In genomic region chr4:127975121-127975770, GRCh38 we compare ENCODE assay signal across 19 cellular contexts. TPM values are rescaled to one million over a fixed set of nuclear protein-coding genes. Genes with fewer than 3 reads are reported as not detected.
DNase-seq lines count a peak whose midpoint lies in the region; ATAC-seq, FAIRE-seq and TF ChIP-seq lines count a peak whose summit lies in the region.
"Had no signal": no experiment of that assay in that cellular context is flagged by ENCODE, and none has a peak within 500 bp of the region (broad histone marks: within the 10 kb centered on the region; RNA-seq: fewer than 3 reads in every experiment).

No MANE protein-coding gene starts in this region.

- no peaks in the 10 kb centered on the region; the same call in 2 of the 3 replicates for H3K9me3 ChIP-seq in A549
- H3K9me3 ChIP-seq in fibroblast of lung (ENCODE audit: control insufficient read depth, insufficient read depth, low read depth, low read length), result no peaks in the 10 kb centered on the region
- H3K9me3 ChIP-seq: esophagus muscularis mucosa, sigmoid colon had no signal

- H3K4me1 ChIP-seq in A549, result peaks cover 18% of the 10 kb centered on the region
- H3K4me1 ChIP-seq in fibroblast of lung (ENCODE audit: control insufficient read depth, extremely low read depth, insufficient read depth, low read length), result no peaks in the 10 kb centered on the region

- H3K4me3 Mint-ChIP-seq in activated CD4-positive, alpha-beta memory T cell treated with anti-CD3 and anti-CD28 coated beads, Interleukin-2, amount 10 ng/mL, durations not matched to agents 7 days and 5 days, result no peak overlapping the region
- H3K4me3 Mint-ChIP-seq: T-helper 17 cell had no signal

- peak; percentile 14 to 43; a peak in 1 of 5 replicates for TF ChIP-seq EP300 in A549 (IDR thresholded peaks at IDR 0.05)

- no peaks in the 10 kb centered on the region for H3K27me3 Mint-ChIP-seq in activated CD4-positive, alpha-beta memory T cell treated with anti-CD3 and anti-CD28 coated beads, Interleukin-2, amount 10 ng/mL, durations not matched to agents 7 days and 5 days
- H3K27me3 Mint-ChIP-seq: T-helper 17 cell had no signal

- TF ChIP-seq CTCF in A549 (IDR thresholded peaks at IDR 0.05) (no peak), fibroblast of lung (conservative IDR thresholded peaks at IDR 0.05 in 1 of 2, IDR thresholded peaks at IDR 0.05 in 1 of 2; ENCODE audit: low read depth in 1 of 2, low read length in 2 of 2) (no peak)

- FAIRE-seq in A549 (lab: Jason Lieb, UNC) (no peak), GM12891 (lab: Jason Lieb, UNC) (peak; percentile 62)
- FAIRE-seq: HTR-8/SVneo had no signal

- 38% methylated on average over 2 of the region's 2 CpGs for WGBS in A549 (ENCODE audit: missing lambda C conversion rate)

- H3K27ac ChIP-seq in A549 (peak overlapping the region; percentile 42 to 78; a peak in 4 of 6 replicates), fibroblast of lung (ENCODE audit: insufficient read depth, low read length) (no peak overlapping the region)
- H3K27ac ChIP-seq: dorsolateral prefrontal cortex, esophagus muscularis mucosa, sigmoid colon had no signal

- TF ChIP-seq RAD21 in A549 (conservative IDR thresholded peaks at IDR 0.05 in 1 of 2, IDR thresholded peaks at IDR 0.05 in 1 of 2), result no peak

- no peaks in the 10 kb centered on the region for H4K20me1 ChIP-seq in fibroblast of lung (ENCODE audit: control insufficient read depth, extremely low read depth, insufficient read depth, low read length)

- H3K27ac Mint-ChIP-seq in activated CD4-positive, alpha-beta memory T cell treated with anti-CD3 and anti-CD28 coated beads, Interleukin-2, amount 10 ng/mL, durations not matched to agents 7 days and 5 days, result no peak overlapping the region
- H3K27ac Mint-ChIP-seq: T-helper 17 cell had no signal

- POLR2A ChIA-PET in A549 (lab: Yijun Ruan, JAX), result interaction anchor here (1.6 kb wide), 1 partner anchor 10 kb away, joined by 5 read pairs; the partner anchor contains the start of genes ABHD18 and MFSD8
- POLR2A ChIA-PET in activated CD4-positive, alpha-beta memory T cell treated with anti-CD3 and anti-CD28 coated beads, Interleukin-2, amount 10 ng/mL, durations not matched to agents 7 days and 5 days (lab: Charles Lee), result interaction anchor here (2.0 kb wide), 1 partner anchor 10 kb away, joined by 15 read pairs; the partner anchor contains the start of genes ABHD18 and MFSD8

- H3K4me3 ChIP-seq in A549, result no peak overlapping the region
- no peak overlapping the region for H3K4me3 ChIP-seq in fibroblast of lung (replicated peaks in 1 of 4; ENCODE audit: control extremely low read depth in 1 of 4, insufficient read depth in 1 of 4, low read depth in 3 of 4, low read length in 4 of 4)
- H3K4me3 ChIP-seq: dorsolateral prefrontal cortex, esophagus muscularis mucosa, sigmoid colon had no signal

- ATAC-seq in A549, result peak; percentile 94 to 96
- ATAC-seq in GM18519 (IDR thresholded peaks at IDR 0.05; ENCODE audit: low FRiP score, unreplicated experiment), result no peak
- ATAC-seq in GM18873 (IDR thresholded peaks at IDR 0.05; ENCODE audit: low FRiP score, unreplicated experiment), result no peak
- ATAC-seq: left colon, Right ventricle myocardium inferior, T-helper 17 cell had no signal

- H2AFZ ChIP-seq in fibroblast of lung (ENCODE audit: low read length), result no peak overlapping the region

- CTCF ChIA-PET in A549 (lab: Yijun Ruan, JAX), result no interaction called here
- CTCF ChIA-PET in activated CD4-positive, alpha-beta memory T cell treated with anti-CD3 and anti-CD28 coated beads, Interleukin-2, amount 10 ng/mL, durations not matched to agents 7 days and 5 days (lab: Charles Lee), result no interaction called here

- no peaks in the 10 kb centered on the region for H3K79me2 ChIP-seq in fibroblast of lung (ENCODE audit: control insufficient read depth, insufficient read depth, low read length)

- no peaks in the 10 kb centered on the region for H3K9me3 Mint-ChIP-seq in activated CD4-positive, alpha-beta memory T cell treated with anti-CD3 and anti-CD28 coated beads, Interleukin-2, amount 10 ng/mL, durations not matched to agents 7 days and 5 days

- peak; percentile 17 to 77 for DNase-seq in A549 (ENCODE audit: low read depth in 1 of 2, low spot score in 1 of 2)
- no peak for DNase-seq in GM12891 (ENCODE audit: insufficient read length, low spot score)
- DNase-seq in OCI-M1 (lab: John Stamatoyannopoulos, UW), result peak; percentile 23
- DNase-seq in fibroblast of lung (ENCODE audit: low read depth in 2 of 2), result peak; percentile 14 to 78
- DNase-seq in NCI-H1417 (lab: John Stamatoyannopoulos, UW), result no peak
- DNase-seq in activated CD4-positive, alpha-beta memory T cell treated with anti-CD3 and anti-CD28 coated beads, Interleukin-2, amount 10 ng/mL, durations not matched to agents 7 days and 5 days, result no peak
- DNase-seq: activated naive CD4-positive, alpha-beta T cell treated with anti-CD3 and anti-CD28 coated beads, Interleukin-2, amount 50 U/mL, for 16 hours; dorsolateral prefrontal cortex; hippocampal formation; left colon; NCI-H226; NK-92 treated with Interleukin-12 subunit alpha and Interleukin-12 subunit beta, amount 100 ng/mL, for 24 hours; sigmoid colon; T-helper 17 cell had no signal

- no peaks in the 10 kb centered on the region for H3K27me3 ChIP-seq in fibroblast of lung (ENCODE audit: control insufficient read depth, insufficient read depth, low read length)
- H3K27me3 ChIP-seq: dorsolateral prefrontal cortex, esophagus muscularis mucosa, sigmoid colon had no signal

- H3K9ac ChIP-seq in fibroblast of lung (ENCODE audit: insufficient read depth, low read length), result no peak overlapping the region

- peaks cover 24% of the 10 kb centered on the region for H3K36me3 Mint-ChIP-seq in activated CD4-positive, alpha-beta memory T cell treated with anti-CD3 and anti-CD28 coated beads, Interleukin-2, amount 10 ng/mL, durations not matched to agents 7 days and 5 days (ENCODE audit: low read depth)

- H3K4me1 Mint-ChIP-seq in activated CD4-positive, alpha-beta memory T cell treated with anti-CD3 and anti-CD28 coated beads, Interleukin-2, amount 10 ng/mL, durations not matched to agents 7 days and 5 days, result peaks cover 5% of the 10 kb centered on the region

- H3K4me2 ChIP-seq in A549, result peak overlapping the region; percentile 56
- no peak overlapping the region for H3K4me2 ChIP-seq in fibroblast of lung (ENCODE audit: extremely low read depth, insufficient read depth, low read length)

- TF ChIP-seq POLR2A in A549 (IDR thresholded peaks at IDR 0.05; ENCODE audit: low read length) (no peak), GM12891 (IDR thresholded peaks at IDR 0.05; ENCODE audit: low read depth, low read length) (no peak)

- H3K36me3 ChIP-seq in fibroblast of lung (ENCODE audit: control insufficient read depth, insufficient read depth, low read length), result no peaks in the 10 kb centered on the region

TF ChIP-seq in A549, 52 proteins besides CTCF, POLR2A, EP300 and RAD21 (continues in another document):
- TF ChIP-seq EHF (CRISPR knock-in tag; IDR thresholded peaks at IDR 0.05) (no peak), ZSCAN20 (CRISPR knock-in tag; IDR thresholded peaks at IDR 0.05) (no peak), HOXB13 (CRISPR knock-in tag; IDR thresholded peaks at IDR 0.05; ENCODE audit: low read depth) (no peak), JUN (IDR thresholded peaks at IDR 0.05) (peak; percentile 63 to 67; a peak in 4 of 5 replicates), FOSL2 (IDR thresholded peaks at IDR 0.05) (peak; percentile 77), FOSL2 (CRISPR knock-in tag; IDR thresholded peaks at IDR 0.05) (peak; percentile 89), HES2 (IDR thresholded peaks at IDR 0.05) (peak; percentile 46; the same call in 1 of the 2 replicates)

TF ChIP-seq in GM12891, 5 proteins besides CTCF, POLR2A, EP300 and RAD21:
- TF ChIP-seq TAF1 (IDR thresholded peaks at IDR 0.05; ENCODE audit: low read depth, low read length) (no peak), PAX5 (IDR thresholded peaks at IDR 0.05; ENCODE audit: insufficient read depth, low read length, severe bottlenecking) (no peak), SPI1 (IDR thresholded peaks at IDR 0.05; ENCODE audit: low read depth, low read length) (no peak), POU2F2 (IDR thresholded peaks at IDR 0.05; ENCODE audit: low read depth, low read length) (no peak), POLR2AphosphoS5 (IDR thresholded peaks at IDR 0.05; ENCODE audit: low read depth, low read length) (no peak)

RNA-seq across cellular contexts. Expression of gene ABHD18, which starts 10.0 kb away (rescaled TPM):
- 5.1 and 6.1 TPM in 2 replicates for polyA plus RNA-seq in A549 (2011; rRNA removed)
- polyA plus RNA-seq in A549 (2012; cell fraction: cytosol; rRNA removed), result 0.99 and 1.3 TPM in 2 replicates
- polyA plus RNA-seq in A549 (2012; cell fraction: nucleus; rRNA removed), result 0.65 and 1.5 TPM in 2 replicates
- 3.8 to 4.6 TPM (median 4.5 TPM) in 3 replicates for polyA plus RNA-seq in A549 (2017; fragmentation: RNase III; extraction: RNeasy Plus Mini Kit Qiagen cat#74134 plus additional on column Dnase treatment)
- polyA minus RNA-seq in A549 (2011; rRNA and poly(A)+ RNA removed), result 2.0 and 2.8 TPM in 2 replicates
- 4.9 TPM for polyA plus RNA-seq in GM12891 (2012; ENCODE audit: low read depth, missing spikeins)
- 5.3 and 5.4 TPM in 2 replicates for total RNA-seq in fibroblast of lung
- polyA plus RNA-seq in fibroblast of lung, result 3.0 and 4.2 TPM in 2 replicates
- 2.1 and 3.7 TPM in 2 replicates for polyA plus RNA-seq in fibroblast of lung (2012)
- 0.70 and 0.75 TPM in 2 replicates for polyA minus RNA-seq in fibroblast of lung (ENCODE audit: low replicate concordance)
- total RNA-seq in activated CD4-positive, alpha-beta memory T cell treated with anti-CD3 and anti-CD28 coated beads, Interleukin-2, amount 10 ng/mL, durations not matched to agents 7 days and 5 days, result 10 to 100 TPM; 23.6 to 26.8 TPM

RNA-seq across cellular contexts. Expression of gene MFSD8, which starts 10.3 kb away (rescaled TPM):
- polyA plus RNA-seq in A549 (2011; rRNA removed) (16.4 and 22.3 TPM in 2 replicates), A549 (2017; fragmentation: RNase III; extraction: RNeasy Plus Mini Kit Qiagen cat#74134 plus additional on column Dnase treatment) (9.5 to 10.1 TPM (median 9.6 TPM) in 3 replicates), fibroblast of lung (17.9 and 28.6 TPM in 2 replicates)
- 3.9 and 5.0 TPM in 2 replicates for polyA plus RNA-seq in A549 (2012; cell fraction: cytosol; rRNA removed)
- polyA plus RNA-seq in A549 (2012; cell fraction: nucleus; rRNA removed), result 5.1 and 9.9 TPM in 2 replicates
- 9.6 and 9.8 TPM in 2 replicates for polyA minus RNA-seq in A549 (2011; rRNA and poly(A)+ RNA removed)
- polyA plus RNA-seq in GM12891 (2012; ENCODE audit: low read depth, missing spikeins), result 6.1 TPM
- 15.4 and 18.8 TPM in 2 replicates for total RNA-seq in fibroblast of lung
- polyA plus RNA-seq in fibroblast of lung (2012), result 9.1 and 11.2 TPM in 2 replicates
- polyA minus RNA-seq in fibroblast of lung (ENCODE audit: low replicate concordance), result 0.82 TPM in 1 of 2 replicates, not detected in the other
- 10 to 100 TPM; 19.4 to 21.4 TPM for total RNA-seq in activated CD4-positive, alpha-beta memory T cell treated with anti-CD3 and anti-CD28 coated beads, Interleukin-2, amount 10 ng/mL, durations not matched to agents 7 days and 5 days

Comparison
In these comparisons a context has a peak if more than half of its experiments do, and no peak if none do; other contexts are left out.
1. ATAC-seq: peak in A549 (2 of 2); none in GM18519 (single experiment) and GM18873 (single experiment).
2. DNase-seq: peak in A549 (2 of 2), OCI-M1 (single experiment) and fibroblast of lung (2 of 2); none in GM12891 (single experiment), NCI-H1417 (0 of 3) and activated CD4-positive, alpha-beta memory T cell treated with anti-CD3 and anti-CD28 coated beads, Interleukin-2, amount 10 ng/mL, durations not matched to agents 7 days and 5 days (single experiment).